8 cellular contexts compared by ENCODE assay signal in the genomic region with DNA sequence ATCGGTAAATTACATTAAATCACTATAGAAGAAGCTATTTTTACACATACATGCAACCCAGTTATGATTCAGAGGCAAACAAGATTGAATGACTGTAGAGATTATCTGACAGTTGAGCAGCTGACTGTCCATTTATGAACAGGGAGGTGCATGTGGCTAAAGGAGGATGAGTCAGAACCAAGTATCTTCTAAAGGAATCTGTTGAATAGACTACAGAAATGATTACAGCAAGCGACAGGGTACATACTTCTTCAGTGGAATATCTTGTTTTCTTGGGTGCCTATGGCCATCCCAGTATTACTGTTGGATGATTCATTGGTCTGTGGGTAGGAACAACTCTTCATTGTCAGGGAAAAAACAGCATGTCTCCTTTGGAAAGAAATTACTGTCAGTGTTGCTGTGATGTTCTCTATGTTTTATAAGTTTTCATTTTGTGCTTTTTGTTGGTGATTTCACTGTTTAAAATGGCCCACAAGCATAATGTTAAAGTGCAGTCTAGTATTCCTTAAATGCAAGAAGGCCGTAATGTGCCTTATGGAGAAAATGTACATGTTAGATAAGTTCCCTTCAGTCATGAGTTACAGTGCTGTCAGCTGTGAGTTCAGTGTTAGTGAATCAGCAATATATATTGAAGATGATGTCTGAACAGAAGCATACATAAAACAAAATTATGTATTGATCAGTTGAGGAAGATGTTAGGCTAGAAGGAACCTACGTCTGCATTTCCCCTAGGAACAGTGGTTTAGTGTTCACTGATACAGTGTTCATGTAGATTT. TPM values are rescaled to one million over a fixed set of nuclear protein-coding genes. Genes with fewer than 3 reads are reported as not detected.
A peak's percentile ranks its signal among the peaks of the same experiment; 100 is the strongest.
DNase-seq lines count a peak whose midpoint lies in the region; ATAC-seq and TF ChIP-seq lines count a peak whose summit lies in the region.

No MANE protein-coding gene starts in this region.

- H3K27ac ChIP-seq in mesodermal cell (ENCODE audit: low read depth, low read length, severe bottlenecking) (peak overlapping the region; percentile 59), substantia nigra (ENCODE audit: low read depth, low read length, poor library complexity, severe bottlenecking) (no peak overlapping the region), upper lobe of right lung (no peak overlapping the region)

- 94 to 100% methylated on average over 2 of the region's 4 CpGs for WGBS in mesodermal cell (ENCODE audit: insufficient coverage in 2 of 2), 2 experiments

- H3K27me3 Mint-ChIP-seq in activated naive CD4-positive, alpha-beta T cell treated with anti-CD3 and anti-CD28 coated beads, Interleukin-2, amount 50 U/mL, for 24 hours = no peaks in the 10 kb centered on the region

- H3K4me3 ChIP-seq in mesodermal cell (ENCODE audit: extremely low read depth, insufficient read depth, low read length, poor library complexity, severe bottlenecking) = no peak overlapping the region
- no peak overlapping the region for H3K4me3 ChIP-seq in upper lobe of right lung

- H3K4me1 Mint-ChIP-seq in activated naive CD4-positive, alpha-beta T cell treated with anti-CD3 and anti-CD28 coated beads, Interleukin-2, amount 50 U/mL, for 24 hours = peaks cover 75% of the 10 kb centered on the region

- peak; percentile 37 for ATAC-seq in HG03175 (IDR thresholded peaks at IDR 0.05; ENCODE audit: unreplicated experiment)
- no peak for ATAC-seq in HG02970 (IDR thresholded peaks at IDR 0.05; ENCODE audit: low FRiP score, unreplicated experiment)
- ATAC-seq in upper lobe of right lung = no peak

- no peaks in the 10 kb centered on the region for H3K9me3 Mint-ChIP-seq in activated naive CD4-positive, alpha-beta T cell treated with anti-CD3 and anti-CD28 coated beads, Interleukin-2, amount 50 U/mL, for 24 hours

- H3K4me1 ChIP-seq in mesodermal cell (ENCODE audit: control insufficient read depth, insufficient read depth, low read length, poor library complexity, severe bottlenecking) (peaks cover 21% of the 10 kb centered on the region), upper lobe of right lung (peaks cover 6% of the 10 kb centered on the region)

- DNase-seq in Daoy (ENCODE audit: low read depth) (peak; percentile 69), NCI-H1694 (lab: John Stamatoyannopoulos, UW) (no peak), substantia nigra (lab: John Stamatoyannopoulos, UW) (no peak), upper lobe of right lung (no peak)

- H3K4me3 Mint-ChIP-seq in activated naive CD4-positive, alpha-beta T cell treated with anti-CD3 and anti-CD28 coated beads, Interleukin-2, amount 50 U/mL, for 24 hours = peak overlapping the region; percentile 42

- H3K27ac Mint-ChIP-seq in activated naive CD4-positive, alpha-beta T cell treated with anti-CD3 and anti-CD28 coated beads, Interleukin-2, amount 50 U/mL, for 24 hours = peak overlapping the region; percentile 60

- intact Hi-C loops in upper lobe of right lung (cut with DNase I) = no loop called here

- H3K36me3 ChIP-seq in mesodermal cell (ENCODE audit: control insufficient read depth, insufficient read depth, low read length) = peaks cover 58% of the 10 kb centered on the region
- H3K36me3 ChIP-seq in upper lobe of right lung = no peaks in the 10 kb centered on the region

- H3K36me3 Mint-ChIP-seq in activated naive CD4-positive, alpha-beta T cell treated with anti-CD3 and anti-CD28 coated beads, Interleukin-2, amount 50 U/mL, for 24 hours = peaks cover 2% of the 10 kb centered on the region

- no peak for TF ChIP-seq CTCF in upper lobe of right lung (IDR thresholded peaks at IDR 0.05)

- H3K27me3 ChIP-seq in upper lobe of right lung = no peaks in the 10 kb centered on the region

- H3K9me3 ChIP-seq in mesodermal cell (ENCODE audit: control insufficient read depth, low read length) (no peaks in the 10 kb centered on the region), upper lobe of right lung (no peaks in the 10 kb centered on the region)

RNA-seq across cellular contexts. Expression of a gene that starts 27.0 kb away (rescaled TPM):
- total RNA-seq in Daoy (2014; rRNA removed; shearing (Covaris generic)) = 94.9 and 115 TPM in 2 replicates
- 89.3 TPM for polyA plus RNA-seq in mesodermal cell (2013, experiment 1 of 2)
- polyA plus RNA-seq in mesodermal cell (2013, experiment 2 of 2) = 80.7 TPM
- total RNA-seq in upper lobe of right lung = 63.0 TPM

RNA-seq across cellular contexts. Expression of a gene that starts 53.8 kb away (rescaled TPM):
- 12.5 and 26.3 TPM in 2 replicates for total RNA-seq in Daoy (2014; rRNA removed; shearing (Covaris generic))
- 15.2 TPM for polyA plus RNA-seq in mesodermal cell (2013, experiment 1 of 2)
- polyA plus RNA-seq in mesodermal cell (2013, experiment 2 of 2) = 18.9 TPM
- total RNA-seq in upper lobe of right lung = 16.4 TPM
